ENCODE assay signal across 15 cellular contexts in genomic region chr16:66318505-66318904, GRCh38.
A peak's percentile ranks its signal among the peaks of the same experiment; 100 is the strongest.
DNase-seq lines count a peak whose midpoint lies in the region; ATAC-seq lines count a peak whose summit lies in the region.
"Had no signal": no experiment of that assay in that cellular context is flagged by ENCODE, and none has a peak within 500 bp of the region (broad histone marks: within the 10 kb centered on the region; RNA-seq: fewer than 3 reads in every experiment).

No MANE protein-coding gene starts in this region.

- no peak for ATAC-seq in HG03139 (IDR thresholded peaks at IDR 0.05; ENCODE audit: unreplicated experiment)

- DNase-seq in NCI-H1436 (lab: John Stamatoyannopoulos, UW) = peak; percentile 63
- peak; percentile 6 for DNase-seq in NCI-H146 (lab: John Stamatoyannopoulos, UW)
- peak; percentile 88 for DNase-seq in NCI-H748 (lab: John Stamatoyannopoulos, UW; ENCODE audit: unreplicated experiment)
- DNase-seq in NCI-H2196 (lab: John Stamatoyannopoulos, UW; ENCODE audit: unreplicated experiment) = no peak
- no peak for DNase-seq in HK-2 (ENCODE audit: unreplicated experiment)
- DNase-seq: ACHN; BE2C; C1 segment of cervical spinal cord; Caco-2; CD4-positive, CD25-positive, alpha-beta regulatory T cell; CD8-positive, alpha-beta memory T cell; GM23248; HCEC 1CT; HFFc6 had no signal

Comparison
In these comparisons a context has a peak if more than half of its experiments do, and no peak if none do; other contexts are left out.
1. DNase-seq: peak in NCI-H1436 (single experiment), NCI-H146 (single experiment) and NCI-H748 (single experiment); none in NCI-H2196 (single experiment) and HK-2 (single experiment).